19 cellular contexts compared by ENCODE assay signal in the genomic region with DNA sequence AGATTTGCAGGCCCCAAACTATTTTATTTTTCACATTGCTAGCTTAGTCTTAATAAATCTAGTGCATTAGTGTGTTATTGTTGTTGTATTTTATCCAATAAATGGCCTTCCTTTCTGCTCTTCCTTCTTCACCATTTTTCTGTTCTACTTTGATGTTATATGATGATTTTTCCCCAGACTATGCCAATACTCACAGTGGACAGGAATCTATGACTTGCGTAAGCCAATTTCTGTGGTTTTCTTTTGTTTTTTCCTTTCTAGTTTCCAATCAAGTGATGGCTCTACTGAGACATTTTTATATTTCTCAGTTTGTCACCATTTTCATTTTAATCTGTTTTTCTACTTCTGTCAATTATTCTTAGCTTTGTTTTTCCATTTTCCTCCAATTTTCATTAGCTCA.
"Had no signal": no experiment of that assay in that cellular context is flagged by ENCODE, and none has a peak within 500 bp of the region (broad histone marks: within the 10 kb centered on the region; RNA-seq: fewer than 3 reads in every experiment).

No MANE protein-coding gene starts in this region.

- H3K4me1 ChIP-seq: SJSA1 had no signal

- H3K9me3 ChIP-seq: MG63, SJSA1 had no signal

- H3K27me3 ChIP-seq: MG63, SJSA1 had no signal

- H3K4me3 ChIP-seq: MG63, SJSA1, SK-N-MC had no signal

- H3K36me3 ChIP-seq: MG63, SJSA1 had no signal

- H3K27ac ChIP-seq: SJSA1, SK-N-MC had no signal

- DNase-seq: KBM-7, MG63, NCI-H1092, NCI-H1105 treated with DMSO at 0.1 percent for 48 hours, NCI-H1417 treated with DMSO at 0.1 percent for 48 hours, NCI-H146, NCI-H1694 treated with DMSO at 0.1 percent for 48 hours, NCI-H1930, NCI-H2081, NCI-H2107, NCI-H2227 treated with DMSO at 0.1 percent for 48 hours, NCI-H524, NCI-H69, NCI-H774, Right ventricle myocardium superior, RPMI8226, SIG-M5 had no signal
